ENCODE assay signal across 9 cellular contexts in the genomic region with DNA sequence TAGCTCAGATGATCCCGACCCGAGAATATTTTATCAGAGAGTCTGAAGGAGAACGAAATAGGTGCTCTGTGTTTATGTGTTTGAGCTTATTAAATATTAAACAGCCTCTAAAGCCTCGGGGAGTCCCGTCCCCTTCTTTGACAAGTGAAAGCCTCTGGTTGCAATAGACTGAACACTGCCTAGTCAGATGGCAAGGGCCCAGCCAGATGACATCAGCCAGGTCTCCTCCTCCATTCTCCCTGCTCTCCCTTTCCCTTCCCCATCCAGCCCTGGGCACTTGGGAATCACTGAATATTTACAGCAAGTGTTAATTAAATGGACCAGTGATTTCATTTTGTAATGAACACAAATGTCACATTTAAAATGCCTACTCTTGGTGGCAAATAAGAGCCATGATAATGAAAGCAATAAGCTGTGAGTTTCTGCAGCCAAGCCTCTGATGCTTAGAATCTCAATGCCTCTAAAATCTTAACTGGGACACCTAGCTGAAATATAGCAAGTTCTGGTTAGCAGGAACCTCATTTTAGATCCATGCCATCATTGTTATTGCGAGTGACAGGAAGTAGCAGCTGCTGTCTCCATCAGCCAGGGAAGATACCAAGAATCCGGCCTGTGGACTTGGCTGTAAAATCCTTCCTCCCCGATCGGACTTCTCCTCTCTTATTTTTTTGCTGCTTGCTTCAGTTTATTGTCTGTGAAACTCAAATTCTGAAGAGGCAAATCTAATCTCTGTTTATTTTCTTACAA.
DNase-seq lines count a peak whose midpoint lies in the region; ATAC-seq and TF ChIP-seq lines count a peak whose summit lies in the region.
"Had no signal": no experiment of that assay in that cellular context is flagged by ENCODE, and none has a peak within 500 bp of the region (broad histone marks: within the 10 kb centered on the region; RNA-seq: fewer than 3 reads in every experiment).

No MANE protein-coding gene starts in this region.

- no peaks in the 10 kb centered on the region for H3K9me3 Mint-ChIP-seq in activated B cell treated with CpG ODN at 0.5 μM for 24 hours

- H3K4me1 Mint-ChIP-seq in activated B cell treated with CpG ODN at 0.5 μM for 24 hours, result peaks cover 43% of the 10 kb centered on the region

- H3K4me3 ChIP-seq in GM12865 (ENCODE audit: low read depth, low read length), result no peak overlapping the region
- no peak overlapping the region for H3K4me3 ChIP-seq in sigmoid colon

- no peak for ATAC-seq in activated B cell treated with CpG ODN at 0.5 μM for 24 hours (ENCODE audit: low read depth)
- ATAC-seq in left cardiac atrium, result peak; percentile 48 to 75

- H3K36me3 ChIP-seq in sigmoid colon, result no peaks in the 10 kb centered on the region

- H3K9me3 ChIP-seq in sigmoid colon, result no peaks in the 10 kb centered on the region

- POLR2A ChIA-PET in activated B cell treated with CpG ODN at 0.5 μM for 24 hours (lab: Charles Lee), result interaction anchor here (0.5 to 0.7 kb wide), 3 partner anchors 95 to 1673 kb away, joined by 3 read pairs; no protein-coding TSS in a partner anchor

- intact Hi-C loops in activated B cell treated with CpG ODN at 0.5 μM for 24 hours (cut with micrococcal nuclease) (loop anchor here (5.0 to 10.0 kb wide), 8 partner anchors 83 to 1316 kb away; partner anchors contain the start of genes CDNF, DCLRE1C, HSPA14 and MSANTD7), left cardiac atrium (cut with DNase I) (loop anchor here (1.0 to 5.0 kb wide), 2 partner anchors 303 to 304 kb away; no protein-coding TSS in a partner anchor), sigmoid colon (cut with DNase I) (loop anchor here (5.0 to 10.0 kb wide), 2 partner anchors 158 to 1046 kb away; partner anchors contain the start of genes CDNF, HSPA14 and MSANTD7)

- CTCF ChIA-PET in activated B cell treated with CpG ODN at 0.5 μM for 24 hours (lab: Charles Lee), result no interaction called here

- DNase-seq in GM12865 (ENCODE audit: low read depth) (peak; percentile 37), activated B cell treated with CpG ODN at 0.5 μM for 24 hours (no peak), left cardiac atrium (peak; percentile 70), sigmoid colon (peak; percentile 83), SKM-1 treated with dmso at 0.1 percent for 144 hours (lab: John Stamatoyannopoulos, UW; ENCODE audit: unreplicated experiment) (no peak), epidermal melanocyte (ENCODE audit: insufficient read length, low spot score) (no peak), germinal center (ENCODE audit: low spot score) (no peak)
- DNase-seq in activated CD8-positive, alpha-beta memory T cell treated with anti-CD3 and anti-CD28 coated beads, Interleukin-2, amount 50 U/mL, for 4 hours, result no peak

- peak overlapping the region; percentile 97 for H3K27ac Mint-ChIP-seq in activated B cell treated with CpG ODN at 0.5 μM for 24 hours

- H3K36me3 Mint-ChIP-seq in activated B cell treated with CpG ODN at 0.5 μM for 24 hours (ENCODE audit: low read depth), result no peaks in the 10 kb centered on the region

- H3K27me3 Mint-ChIP-seq in activated B cell treated with CpG ODN at 0.5 μM for 24 hours, result no peaks in the 10 kb centered on the region

- peak overlapping the region; percentile 68 to 73 (median 72) for H3K27ac ChIP-seq in sigmoid colon
- H3K27ac ChIP-seq: epithelial cell of prostate had no signal

- H3K27me3 ChIP-seq in sigmoid colon, result no peaks in the 10 kb centered on the region

- 68 to 78% methylated on average over 9 of the region's 9 CpGs for WGBS in sigmoid colon, 2 donors

- H3K4me3 Mint-ChIP-seq in activated B cell treated with CpG ODN at 0.5 μM for 24 hours, result no peak overlapping the region

- TF ChIP-seq CTCF in GM12865 (IDR thresholded peaks at IDR 0.05; ENCODE audit: insufficient read depth, low read depth, low read length, missing control alignments) (no peak), activated B cell treated with CpG ODN at 0.5 μM for 24 hours (IDR thresholded peaks at IDR 0.05) (no peak), sigmoid colon (IDR thresholded peaks at IDR 0.05) (no peak)

- H3K4me1 ChIP-seq in sigmoid colon, result peaks cover 0 to 29% (median 15%) of the 10 kb centered on the region in 4 donors

- no peak for TF ChIP-seq POLR2A in sigmoid colon (IDR thresholded peaks at IDR 0.05)

- no peak for TF ChIP-seq EP300 in sigmoid colon (IDR thresholded peaks at IDR 0.05)

Comparison
In these comparisons a context has a peak if more than half of its experiments do, and no peak if none do; other contexts are left out.
1. DNase-seq: peak in GM12865 (single experiment), left cardiac atrium (single experiment) and sigmoid colon (single experiment); none in activated B cell treated with CpG ODN at 0.5 μM for 24 hours (single experiment), SKM-1 treated with dmso at 0.1 percent for 144 hours (single experiment), epidermal melanocyte (single experiment), activated CD8-positive, alpha-beta memory T cell treated with anti-CD3 and anti-CD28 coated beads, Interleukin-2, amount 50 U/mL, for 4 hours (single experiment) and germinal center (single experiment).